8 cellular contexts compared by ENCODE assay signal in genomic region chr3:15860014-15860934, GRCh38.
DNase-seq lines count a peak whose midpoint lies in the region; ATAC-seq and TF ChIP-seq lines count a peak whose summit lies in the region.

No MANE protein-coding gene starts in this region.

- H3K4me3 ChIP-seq in fibroblast of the aortic adventitia (ENCODE audit: low read depth, low read length), result peak overlapping the region; percentile 88
- H3K4me3 ChIP-seq in tibial nerve, result peak overlapping the region; percentile 49 to 100 (median 92)

- peaks cover 0 to 27% (median 4%) of the 10 kb centered on the region in 4 donors for H3K4me1 ChIP-seq in tibial nerve

- peaks cover 11% of the 10 kb centered on the region for H3K4me1 Mint-ChIP-seq in nephron

- peak overlapping the region; percentile 50 to 96 (median 94) for H3K27ac Mint-ChIP-seq in nephron

- peaks cover 6% of the 10 kb centered on the region for H3K9me3 Mint-ChIP-seq in nephron

- H3K36me3 Mint-ChIP-seq in nephron (ENCODE audit: low read depth), result peaks cover 6% of the 10 kb centered on the region

- H3K9me3 ChIP-seq in tibial nerve, result no peaks in the 10 kb centered on the region

- H3K27me3 ChIP-seq in tibial nerve, result no peaks in the 10 kb centered on the region

- H3K4me3 Mint-ChIP-seq in nephron, result peak overlapping the region; percentile 92 to 97 (median 95)

- H3K27ac ChIP-seq in tibial nerve, result peak overlapping the region; percentile 75 to 90 (median 84)

- peak; percentile 54 for ATAC-seq in GM19025 (IDR thresholded peaks at IDR 0.05; ENCODE audit: low read depth, unreplicated experiment)
- peak; percentile 39 for ATAC-seq in HG03103 (IDR thresholded peaks at IDR 0.05; ENCODE audit: low read depth, unreplicated experiment)

- no peaks in the 10 kb centered on the region for H3K36me3 ChIP-seq in tibial nerve

- TF ChIP-seq POLR2A in tibial nerve (IDR thresholded peaks at IDR 0.05), result no peak

- peaks cover 3% of the 10 kb centered on the region for H3K27me3 Mint-ChIP-seq in nephron (ENCODE audit: low read depth)

- no peak for TF ChIP-seq EP300 in tibial nerve (IDR thresholded peaks at IDR 0.05)

- DNase-seq in CD1c-positive myeloid dendritic cell (ENCODE audit: extremely low spot score) (peak; percentile 1), NCI-H460 (ENCODE audit: extremely low read depth, low read depth) (peak; percentile 12), fibroblast of the aortic adventitia (ENCODE audit: low read depth) (peak; percentile 51), tibial nerve (ENCODE audit: low spot score in 2 of 2) (peak in 1 of 2 donors; percentile 6)
- DNase-seq in activated CD8-positive, alpha-beta memory T cell treated with anti-CD3 and anti-CD28 coated beads, Interleukin-2, amount 50 U/mL, for 48 hours, result peak; percentile 79

- TF ChIP-seq CTCF in fibroblast of the aortic adventitia (IDR thresholded peaks at IDR 0.05; ENCODE audit: insufficient read depth, low read length) (no peak), nephron (IDR thresholded peaks at IDR 0.05; ENCODE audit: unreplicated experiment in 3 of 3) (no peak), tibial nerve (IDR thresholded peaks at IDR 0.05) (no peak)

- 1% methylated on average over 43 to 47 of the region's 55 CpGs for WGBS in tibial nerve, 2 donors
